ENCODE assay signal across 1 cellular context in the genomic region with DNA sequence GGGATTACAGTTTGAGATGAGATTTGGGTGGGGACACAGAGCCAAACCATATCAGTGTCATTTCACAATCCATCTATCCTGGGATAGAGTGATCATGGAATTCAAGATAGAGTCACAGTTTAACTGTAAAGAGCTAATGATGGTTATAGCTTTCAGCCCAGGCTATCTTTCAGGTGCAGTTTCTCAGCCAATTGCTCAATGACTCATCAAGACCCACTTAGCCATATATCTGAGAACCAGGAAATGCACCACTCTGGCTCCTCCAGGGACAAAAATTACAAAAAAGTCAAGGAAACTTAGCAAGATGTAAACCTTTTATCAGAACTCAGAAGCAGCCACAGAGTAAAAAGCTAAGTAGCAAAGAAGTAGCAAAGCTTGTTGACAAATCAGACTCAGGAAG.
TF ChIP-seq lines count a peak whose summit lies in the region.

No MANE protein-coding gene starts in this region.

TF ChIP-seq in GM23338, 12 proteins besides CTCF, POLR2A, EP300 and RAD21:
- TF ChIP-seq, protein P1, sequence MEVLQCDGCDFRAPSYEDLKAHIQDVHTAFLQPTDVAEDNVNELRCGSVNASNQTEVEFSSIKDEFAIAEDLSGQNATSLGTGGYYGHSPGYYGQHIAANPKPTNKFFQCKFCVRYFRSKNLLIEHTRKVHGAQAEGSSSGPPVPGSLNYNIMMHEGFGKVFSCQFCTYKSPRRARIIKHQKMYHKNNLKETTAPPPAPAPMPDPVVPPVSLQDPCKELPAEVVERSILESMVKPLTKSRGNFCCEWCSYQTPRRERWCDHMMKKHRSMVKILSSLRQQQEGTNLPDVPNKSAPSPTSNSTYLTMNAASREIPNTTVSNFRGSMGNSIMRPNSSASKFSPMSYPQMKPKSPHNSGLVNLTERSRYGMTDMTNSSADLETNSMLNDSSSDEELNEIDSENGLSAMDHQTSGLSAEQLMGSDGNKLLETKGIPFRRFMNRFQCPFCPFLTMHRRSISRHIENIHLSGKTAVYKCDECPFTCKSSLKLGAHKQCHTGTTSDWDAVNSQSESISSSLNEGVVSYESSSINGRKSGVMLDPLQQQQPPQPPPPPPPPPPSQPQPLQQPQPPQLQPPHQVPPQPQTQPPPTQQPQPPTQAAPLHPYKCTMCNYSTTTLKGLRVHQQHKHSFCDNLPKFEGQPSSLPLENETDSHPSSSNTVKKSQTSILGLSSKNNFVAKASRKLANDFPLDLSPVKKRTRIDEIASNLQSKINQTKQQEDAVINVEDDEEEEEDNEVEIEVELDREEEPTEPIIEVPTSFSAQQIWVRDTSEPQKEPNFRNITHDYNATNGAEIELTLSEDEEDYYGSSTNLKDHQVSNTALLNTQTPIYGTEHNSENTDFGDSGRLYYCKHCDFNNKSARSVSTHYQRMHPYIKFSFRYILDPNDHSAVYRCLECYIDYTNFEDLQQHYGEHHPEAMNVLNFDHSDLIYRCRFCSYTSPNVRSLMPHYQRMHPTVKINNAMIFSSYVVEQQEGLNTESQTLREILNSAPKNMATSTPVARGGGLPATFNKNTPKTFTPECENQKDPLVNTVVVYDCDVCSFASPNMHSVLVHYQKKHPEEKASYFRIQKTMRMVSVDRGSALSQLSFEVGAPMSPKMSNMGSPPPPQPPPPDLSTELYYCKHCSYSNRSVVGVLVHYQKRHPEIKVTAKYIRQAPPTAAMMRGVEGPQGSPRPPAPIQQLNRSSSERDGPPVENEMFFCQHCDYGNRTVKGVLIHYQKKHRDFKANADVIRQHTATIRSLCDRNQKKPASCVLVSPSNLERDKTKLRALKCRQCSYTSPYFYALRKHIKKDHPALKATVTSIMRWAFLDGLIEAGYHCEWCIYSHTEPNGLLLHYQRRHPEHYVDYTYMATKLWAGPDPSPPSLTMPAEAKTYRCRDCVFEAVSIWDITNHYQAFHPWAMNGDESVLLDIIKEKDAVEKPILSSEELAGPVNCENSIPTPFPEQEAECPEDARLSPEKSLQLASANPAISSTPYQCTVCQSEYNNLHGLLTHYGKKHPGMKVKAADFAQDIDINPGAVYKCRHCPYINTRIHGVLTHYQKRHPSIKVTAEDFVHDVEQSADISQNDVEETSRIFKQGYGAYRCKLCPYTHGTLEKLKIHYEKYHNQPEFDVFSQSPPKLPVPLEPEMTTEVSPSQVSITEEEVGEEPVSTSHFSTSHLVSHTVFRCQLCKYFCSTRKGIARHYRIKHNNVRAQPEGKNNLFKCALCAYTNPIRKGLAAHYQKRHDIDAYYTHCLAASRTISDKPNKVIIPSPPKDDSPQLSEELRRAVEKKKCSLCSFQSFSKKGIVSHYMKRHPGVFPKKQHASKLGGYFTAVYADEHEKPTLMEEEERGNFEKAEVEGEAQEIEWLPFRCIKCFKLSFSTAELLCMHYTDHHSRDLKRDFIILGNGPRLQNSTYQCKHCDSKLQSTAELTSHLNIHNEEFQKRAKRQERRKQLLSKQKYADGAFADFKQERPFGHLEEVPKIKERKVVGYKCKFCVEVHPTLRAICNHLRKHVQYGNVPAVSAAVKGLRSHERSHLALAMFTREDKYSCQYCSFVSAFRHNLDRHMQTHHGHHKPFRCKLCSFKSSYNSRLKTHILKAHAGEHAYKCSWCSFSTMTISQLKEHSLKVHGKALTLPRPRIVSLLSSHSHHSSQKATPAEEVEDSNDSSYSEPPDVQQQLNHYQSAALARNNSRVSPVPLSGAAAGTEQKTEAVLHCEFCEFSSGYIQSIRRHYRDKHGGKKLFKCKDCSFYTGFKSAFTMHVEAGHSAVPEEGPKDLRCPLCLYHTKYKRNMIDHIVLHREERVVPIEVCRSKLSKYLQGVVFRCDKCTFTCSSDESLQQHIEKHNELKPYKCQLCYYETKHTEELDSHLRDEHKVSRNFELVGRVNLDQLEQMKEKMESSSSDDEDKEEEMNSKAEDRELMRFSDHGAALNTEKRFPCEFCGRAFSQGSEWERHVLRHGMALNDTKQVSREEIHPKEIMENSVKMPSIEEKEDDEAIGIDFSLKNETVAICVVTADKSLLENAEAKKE (CRISPR knock-in tag; IDR thresholded peaks at IDR 0.05): no peak
- TF ChIP-seq EZH2phosphoT487 (IDR thresholded peaks at IDR 0.05; ENCODE audit: unreplicated experiment) (no peak), STAT1 (IDR thresholded peaks at IDR 0.05; ENCODE audit: unreplicated experiment) (no peak), NANOG (IDR thresholded peaks at IDR 0.05; ENCODE audit: borderline replicate concordance) (no peak), ZNF114 (CRISPR knock-in tag; IDR thresholded peaks at IDR 0.05) (no peak), ZNF331 (CRISPR knock-in tag; IDR thresholded peaks at IDR 0.05; ENCODE audit: low read depth) (no peak), CREB1 (CRISPR knock-in tag; IDR thresholded peaks at IDR 0.05; ENCODE audit: low read depth) (no peak), EZH2 (IDR thresholded peaks at IDR 0.05; ENCODE audit: low read depth, unreplicated experiment) (no peak), JUNB (IDR thresholded peaks at IDR 0.05; ENCODE audit: unreplicated experiment) (no peak), POLR2AphosphoS5 (IDR thresholded peaks at IDR 0.05; ENCODE audit: low read depth) (no peak)
- TF ChIP-seq, protein P2, sequence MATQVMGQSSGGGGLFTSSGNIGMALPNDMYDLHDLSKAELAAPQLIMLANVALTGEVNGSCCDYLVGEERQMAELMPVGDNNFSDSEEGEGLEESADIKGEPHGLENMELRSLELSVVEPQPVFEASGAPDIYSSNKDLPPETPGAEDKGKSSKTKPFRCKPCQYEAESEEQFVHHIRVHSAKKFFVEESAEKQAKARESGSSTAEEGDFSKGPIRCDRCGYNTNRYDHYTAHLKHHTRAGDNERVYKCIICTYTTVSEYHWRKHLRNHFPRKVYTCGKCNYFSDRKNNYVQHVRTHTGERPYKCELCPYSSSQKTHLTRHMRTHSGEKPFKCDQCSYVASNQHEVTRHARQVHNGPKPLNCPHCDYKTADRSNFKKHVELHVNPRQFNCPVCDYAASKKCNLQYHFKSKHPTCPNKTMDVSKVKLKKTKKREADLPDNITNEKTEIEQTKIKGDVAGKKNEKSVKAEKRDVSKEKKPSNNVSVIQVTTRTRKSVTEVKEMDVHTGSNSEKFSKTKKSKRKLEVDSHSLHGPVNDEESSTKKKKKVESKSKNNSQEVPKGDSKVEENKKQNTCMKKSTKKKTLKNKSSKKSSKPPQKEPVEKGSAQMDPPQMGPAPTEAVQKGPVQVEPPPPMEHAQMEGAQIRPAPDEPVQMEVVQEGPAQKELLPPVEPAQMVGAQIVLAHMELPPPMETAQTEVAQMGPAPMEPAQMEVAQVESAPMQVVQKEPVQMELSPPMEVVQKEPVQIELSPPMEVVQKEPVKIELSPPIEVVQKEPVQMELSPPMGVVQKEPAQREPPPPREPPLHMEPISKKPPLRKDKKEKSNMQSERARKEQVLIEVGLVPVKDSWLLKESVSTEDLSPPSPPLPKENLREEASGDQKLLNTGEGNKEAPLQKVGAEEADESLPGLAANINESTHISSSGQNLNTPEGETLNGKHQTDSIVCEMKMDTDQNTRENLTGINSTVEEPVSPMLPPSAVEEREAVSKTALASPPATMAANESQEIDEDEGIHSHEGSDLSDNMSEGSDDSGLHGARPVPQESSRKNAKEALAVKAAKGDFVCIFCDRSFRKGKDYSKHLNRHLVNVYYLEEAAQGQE (IDR thresholded peaks at IDR 0.05; ENCODE audit: unreplicated experiment): no peak
- TF ChIP-seq, protein P3, sequence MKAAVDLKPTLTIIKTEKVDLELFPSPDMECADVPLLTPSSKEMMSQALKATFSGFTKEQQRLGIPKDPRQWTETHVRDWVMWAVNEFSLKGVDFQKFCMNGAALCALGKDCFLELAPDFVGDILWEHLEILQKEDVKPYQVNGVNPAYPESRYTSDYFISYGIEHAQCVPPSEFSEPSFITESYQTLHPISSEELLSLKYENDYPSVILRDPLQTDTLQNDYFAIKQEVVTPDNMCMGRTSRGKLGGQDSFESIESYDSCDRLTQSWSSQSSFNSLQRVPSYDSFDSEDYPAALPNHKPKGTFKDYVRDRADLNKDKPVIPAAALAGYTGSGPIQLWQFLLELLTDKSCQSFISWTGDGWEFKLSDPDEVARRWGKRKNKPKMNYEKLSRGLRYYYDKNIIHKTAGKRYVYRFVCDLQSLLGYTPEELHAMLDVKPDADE (IDR thresholded peaks at IDR 0.05): no peak
